In genomic region chr2:158953926-158954763, GRCh38 we compare ENCODE assay signal across 8 cellular contexts. TPM values are rescaled to one million over a fixed set of nuclear protein-coding genes. Genes with fewer than 3 reads are reported as not detected.
DNase-seq lines count a peak whose midpoint lies in the region; ATAC-seq and TF ChIP-seq lines count a peak whose summit lies in the region.

No MANE protein-coding gene starts in this region.

- H3K27me3 ChIP-seq in tibial nerve, result no peaks in the 10 kb centered on the region

- H3K4me3 ChIP-seq in choroid plexus epithelial cell (ENCODE audit: low read depth, low read length) (no peak overlapping the region), tibial nerve (no peak overlapping the region)

- DNase-seq in NOMO-1 treated with DMSO at 0.1 percent for 48 hours (lab: John Stamatoyannopoulos, UW; ENCODE audit: unreplicated experiment) (peak; percentile 33), NOMO-1 treated with dmso at 0.1 percent for 144 hours (lab: John Stamatoyannopoulos, UW; ENCODE audit: unreplicated experiment) (no peak), KG1 (lab: John Stamatoyannopoulos, UW) (peak; percentile 17), SHP77 treated with DMSO at 0.1 percent for 48 hours (lab: John Stamatoyannopoulos, UW) (peak; percentile 12), choroid plexus epithelial cell (ENCODE audit: low read depth) (peak; percentile 95), mucosa of gallbladder (ENCODE audit: low spot score) (peak; percentile 86), tibial nerve (ENCODE audit: low spot score in 2 of 2) (peak; percentile 69 to 77)

- TF ChIP-seq POLR2A in tibial nerve (IDR thresholded peaks at IDR 0.05), result no peak

- TF ChIP-seq CTCF in choroid plexus epithelial cell (conservative IDR thresholded peaks at IDR 0.05; ENCODE audit: low read depth, low read length), result no peak
- no peak for TF ChIP-seq CTCF in tibial nerve (IDR thresholded peaks at IDR 0.05)

- H3K9me3 ChIP-seq in tibial nerve, result no peaks in the 10 kb centered on the region

- TF ChIP-seq EP300 in tibial nerve (IDR thresholded peaks at IDR 0.05), result peak in 1 of 2 donors; percentile 39

- H3K36me3 ChIP-seq in tibial nerve, result no peaks in the 10 kb centered on the region

- H3K27ac ChIP-seq in tibial nerve, result peak overlapping the region in 2 of 4 donors; percentile 12 to 37

- no peak for ATAC-seq in HG02852 (IDR thresholded peaks at IDR 0.05; ENCODE audit: unreplicated experiment)

- WGBS in tibial nerve, 2 donors, result 28 to 29% methylated on average over 5 of the region's 5 CpGs

- H3K4me1 ChIP-seq in tibial nerve, result peaks cover 0 to 22% (median 9%) of the 10 kb centered on the region in 4 donors

RNA-seq across cellular contexts. Expression of gene TANC1, which starts 14.3 kb away (rescaled TPM):
- 40.1 TPM for total RNA-seq in mucosa of gallbladder
- 10 to 100 TPM; 43.5 to 66.3 (median 57.6) TPM for total RNA-seq in tibial nerve
